Comparison of ENCODE assay signal across 2 cellular contexts in the genomic region with DNA sequence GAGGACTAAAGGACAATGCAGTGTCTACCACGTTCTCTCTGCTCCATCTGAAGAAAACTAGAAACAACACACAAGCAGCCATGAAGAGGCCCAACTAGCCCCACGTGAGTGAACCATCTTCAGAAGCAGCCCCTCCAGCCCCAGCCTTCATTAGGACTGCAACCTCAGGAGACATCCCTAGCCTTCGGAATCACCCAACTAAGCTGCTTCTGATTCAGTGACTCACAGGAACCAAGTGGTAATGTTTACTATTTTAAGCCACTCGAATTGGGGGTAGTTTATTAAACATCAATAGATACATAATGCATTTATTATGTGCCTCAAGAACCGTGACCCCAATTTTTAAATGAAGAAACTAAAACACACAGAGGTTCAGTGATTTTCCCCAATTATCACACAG.
TF ChIP-seq lines count a peak whose summit lies in the region.

No MANE protein-coding gene starts in this region.

TF ChIP-seq in IMR-90, 13 proteins besides CTCF, POLR2A, EP300 and RAD21:
- TF ChIP-seq MXI1 (IDR thresholded peaks at IDR 0.05; ENCODE audit: borderline replicate concordance, low read depth, low read length): no peak

TF ChIP-seq in endothelial cell of umbilical vein, 7 proteins besides CTCF, POLR2A, EP300 and RAD21:
- TF ChIP-seq MYC (IDR thresholded peaks at IDR 0.05; ENCODE audit: low read depth, low read length): no peak
- no peak for TF ChIP-seq EZH2 (IDR thresholded peaks at IDR 0.05; ENCODE audit: borderline replicate concordance, low read depth, low read length, severe bottlenecking)
- TF ChIP-seq, protein P1, sequence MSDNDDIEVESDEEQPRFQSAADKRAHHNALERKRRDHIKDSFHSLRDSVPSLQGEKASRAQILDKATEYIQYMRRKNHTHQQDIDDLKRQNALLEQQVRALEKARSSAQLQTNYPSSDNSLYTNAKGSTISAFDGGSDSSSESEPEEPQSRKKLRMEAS (IDR thresholded peaks at IDR 0.05; ENCODE audit: insufficient read depth, insufficient read length): no peak
- no peak for TF ChIP-seq GATA2 (IDR thresholded peaks at IDR 0.05; ENCODE audit: insufficient read depth, insufficient read length, low read depth, low read length)
- no peak for TF ChIP-seq POLR2AphosphoS5 (IDR thresholded peaks at IDR 0.05; ENCODE audit: insufficient read depth, low read depth, low read length)
- TF ChIP-seq FOS (IDR thresholded peaks at IDR 0.05; ENCODE audit: borderline replicate concordance, insufficient read depth, low read length): no peak
- TF ChIP-seq JUN (IDR thresholded peaks at IDR 0.05; ENCODE audit: borderline replicate concordance, insufficient read depth, insufficient read length, low read depth): no peak
TF ChIP-seq in endothelial cell of umbilical vein: peak in this region for 0.
